ENCODE assay signal across 14 cellular contexts in genomic region chr20:31596412-31596715, GRCh38. TPM values are rescaled to one million over a fixed set of nuclear protein-coding genes. Genes with fewer than 3 reads are reported as not detected.
A peak's percentile ranks its signal among the peaks of the same experiment; 100 is the strongest.
DNase-seq lines count a peak whose midpoint lies in the region; ATAC-seq and TF ChIP-seq lines count a peak whose summit lies in the region.
"Not testable (repeated sequence)": the region's sequence is repeated elsewhere in the genome, so short reads cannot be mapped to it uniquely, and the experiment has no call there.
"Had no signal": no experiment of that assay in that cellular context is flagged by ENCODE, and none has a peak within 500 bp of the region (broad histone marks: within the 10 kb centered on the region; RNA-seq: fewer than 3 reads in every experiment).

No MANE protein-coding gene starts in this region.

- not testable (repeated sequence) for H3K27ac Mint-ChIP-seq in GM23338
- H3K27ac Mint-ChIP-seq in chondrocyte (ENCODE audit: unreplicated experiment), result peak overlapping the region; percentile 76

- TF ChIP-seq POLR2A in gastroesophageal sphincter (IDR thresholded peaks at IDR 0.05), result peak in 1 of 2 donors; percentile 3
- not testable (repeated sequence) for TF ChIP-seq POLR2A in stomach (IDR thresholded peaks at IDR 0.05)

- H2BK5ac ChIP-seq in neuronal stem cell (ENCODE audit: low read length), result peak overlapping the region; percentile 88

- H3K27me3 Mint-ChIP-seq in GM23338 (ENCODE audit: insufficient read depth, low read depth, poor library complexity), result peaks cover 14% of the 10 kb centered on the region
- H3K27me3 Mint-ChIP-seq in chondrocyte (ENCODE audit: low read depth), result not testable (repeated sequence)

- H3K4me3 ChIP-seq in GM23338; RWPE2 (ENCODE audit: severe bottlenecking); gastroesophageal sphincter; left lung; neuronal stem cell (ENCODE audit: low read length in 2 of 2); stomach: not testable (repeated sequence)

- TF ChIP-seq EP300 in gastroesophageal sphincter (IDR thresholded peaks at IDR 0.05); stomach (IDR thresholded peaks at IDR 0.05): not testable (repeated sequence)

- H3K4ac ChIP-seq in neuronal stem cell (ENCODE audit: low read length), result not testable (repeated sequence)

- peak overlapping the region; percentile 1; the same call in 1 of the 2 replicates for H3K4me2 ChIP-seq in GM23338
- not testable (repeated sequence) for H3K4me2 ChIP-seq in neuronal stem cell (ENCODE audit: insufficient read depth, low read length, poor library complexity, severe bottlenecking)

- H3K18ac ChIP-seq in neuronal stem cell (ENCODE audit: low read length), result peak overlapping the region; percentile 82

- H2BK120ac ChIP-seq in neuronal stem cell (ENCODE audit: low read depth, low read length), result peak overlapping the region; percentile 98

- peak overlapping the region; percentile 87 for H2BK15ac ChIP-seq in neuronal stem cell (ENCODE audit: low read length)

- H3K79me1 ChIP-seq in neuronal stem cell (ENCODE audit: low read depth, low read length), result not testable (repeated sequence)

- H3K4me1 ChIP-seq in GM23338 (ENCODE audit: insufficient read depth) (peaks cover 32% of the 10 kb centered on the region), RWPE2 (ENCODE audit: insufficient read depth, poor library complexity, severe bottlenecking) (peaks cover 33% of the 10 kb centered on the region), gastroesophageal sphincter (peaks cover 0 to 34% (median 0%) of the 10 kb centered on the region in 3 donors), left lung (peaks cover 14 to 45% of the 10 kb centered on the region in 2 donors), neuronal stem cell (ENCODE audit: control insufficient read depth in 2 of 2, insufficient read depth in 1 of 2, low read depth in 1 of 2, low read length in 2 of 2) (peaks cover 8 to 12% of the 10 kb centered on the region in 2 donors), stomach (peaks cover 0 to 33% (median 21%) of the 10 kb centered on the region in 4 donors)

- DNase-seq in GM23338 (ENCODE audit: low spot score); RWPE2 (ENCODE audit: low spot score); chondrocyte (ENCODE audit: low spot score); left lung; neuronal stem cell (ENCODE audit: low spot score); stomach: not testable (repeated sequence)

- H3K4me1 Mint-ChIP-seq in GM23338 (peaks cover 30% of the 10 kb centered on the region), chondrocyte (ENCODE audit: low read depth) (peaks cover 31% of the 10 kb centered on the region)

- not testable (repeated sequence) for H3K4me3 Mint-ChIP-seq in GM23338; chondrocyte (ENCODE audit: unreplicated experiment)

- peak overlapping the region; percentile 72 for H3K9ac ChIP-seq in neuronal stem cell (ENCODE audit: low read depth, low read length, poor library complexity)

- not testable (repeated sequence) for H3K9me3 ChIP-seq in RWPE2 (ENCODE audit: severe bottlenecking); gastroesophageal sphincter; left lung; neuronal stem cell (replicated peaks in 1 of 2; ENCODE audit: control insufficient read depth in 2 of 2, insufficient read depth in 1 of 2, low read depth in 1 of 2, low read length in 2 of 2); stomach

- not testable (repeated sequence) for H2AFZ ChIP-seq in GM23338
- H2AFZ ChIP-seq in neuronal stem cell (ENCODE audit: low read length), result peak overlapping the region; percentile 56

- not testable (repeated sequence) for ATAC-seq in GM23338; RWPE2 (ENCODE audit: low read depth); gastroesophageal sphincter; left lung

- peak overlapping the region; percentile 99 for H2BK12ac ChIP-seq in neuronal stem cell (ENCODE audit: low read length)

- H3K9me3 Mint-ChIP-seq in GM23338; chondrocyte (ENCODE audit: low read depth): not testable (repeated sequence)

- intact Hi-C loops in left lung (cut with DNase I); stomach (cut with DNase I; ENCODE audit: low total_unique reads): not testable (repeated sequence)

- H4K91ac ChIP-seq in neuronal stem cell (ENCODE audit: low read depth, low read length, poor library complexity), result not testable (repeated sequence)

- not testable (repeated sequence) for H4K20me1 ChIP-seq in GM23338 (replicated peaks; ENCODE audit: insufficient read depth)

- H2AK5ac ChIP-seq in neuronal stem cell (ENCODE audit: low read depth, low read length), result peak overlapping the region; percentile 93

- 67% methylated on average over 3 of the region's 4 CpGs; no CpG with 5 or more reads in 1 of the 2 donors for WGBS in gastroesophageal sphincter (ENCODE audit: low coverage in 1 of 2), 2 donors
- no CpG with 5 or more reads among the region's 4 CpGs for WGBS in neuronal stem cell (ENCODE audit: extremely low coverage in 2 of 2, insufficient read length in 2 of 2, insufficient replicate concordance in 1 of 2), 2 donors
- WGBS in stomach, 5 donors, result 47 to 83% (median 80%) methylated on average over 2 to 4 of the region's 4 CpGs

- H3K9me2 ChIP-seq in GM23338 (ENCODE audit: insufficient read depth), result not testable (repeated sequence)

- not testable (repeated sequence) for TF ChIP-seq CTCF in GM23338 (conservative IDR thresholded peaks at IDR 0.05; ENCODE audit: low read depth in 2 of 2); RWPE2 (IDR thresholded peaks at IDR 0.05; ENCODE audit: poor library complexity, severe bottlenecking); chondrocyte (IDR thresholded peaks at IDR 0.05); gastroesophageal sphincter (IDR thresholded peaks at IDR 0.05); left lung (IDR thresholded peaks at IDR 0.05); stomach (IDR thresholded peaks at IDR 0.05)

- H3K79me2 ChIP-seq in GM23338 (replicated peaks; ENCODE audit: insufficient read depth), result not testable (repeated sequence)

- peak overlapping the region; percentile 77 for H3K14ac ChIP-seq in neuronal stem cell (ENCODE audit: low read length)

- H3K36me3 Mint-ChIP-seq in GM23338 (ENCODE audit: low read depth); chondrocyte (ENCODE audit: low read depth): not testable (repeated sequence)

- not testable (repeated sequence) for H3K36me3 ChIP-seq in GM23338 (ENCODE audit: insufficient read depth); RWPE2 (ENCODE audit: low read depth); gastroesophageal sphincter; left lung; neuronal stem cell (replicated peaks in 1 of 2; ENCODE audit: control insufficient read depth in 2 of 2, insufficient read depth in 2 of 2, low read length in 2 of 2); stomach

- peaks cover 21% of the 10 kb centered on the region for H3F3A ChIP-seq in GM23338 (replicated peaks; ENCODE audit: low read depth)

- peak overlapping the region; percentile 87 for H3K23ac ChIP-seq in neuronal stem cell (ENCODE audit: low read depth, low read length, poor library complexity)

- H3K27ac ChIP-seq in GM23338 (ENCODE audit: low read depth) (peak overlapping the region; percentile 27), RWPE2 (ENCODE audit: poor library complexity, severe bottlenecking) (peak overlapping the region; percentile 80), gastroesophageal sphincter (peak overlapping the region in 3 of 4 donors; percentile 78 to 81 (median 80)), left lung (peak overlapping the region; percentile 76 to 81), stomach (peak overlapping the region; percentile 78 to 85 (median 81))
- not testable (repeated sequence) for H3K27ac ChIP-seq in neuronal stem cell (replicated peaks; ENCODE audit: low read length)

- not testable (repeated sequence) for H3K27me3 ChIP-seq in GM23338 (ENCODE audit: insufficient read depth); RWPE2 (ENCODE audit: insufficient read depth, poor library complexity, severe bottlenecking); gastroesophageal sphincter; left lung; neuronal stem cell (ENCODE audit: control insufficient read depth in 3 of 3, insufficient read depth in 3 of 3, low read depth in 1 of 3, low read length in 3 of 3); stomach

- H4K8ac ChIP-seq in neuronal stem cell (ENCODE audit: low read depth, low read length), result peak overlapping the region; percentile 52

RNA-seq across cellular contexts. Expression of gene ID1, which starts 8.7 kb away (rescaled TPM):
- total RNA-seq in GM23338 (2014; rRNA removed; shearing (Covaris generic)), result 452 and 479 TPM in 2 replicates
- polyA plus RNA-seq in GM23338 (2016; fragmentation: Nextera tagmentation; extraction: Ambion mirVana) (221 and 224 TPM in 2 replicates), stomach (100 to 1,000 TPM; 168 to 585 (median 350) TPM)
- total RNA-seq in chondrocyte (7.7 to 73.7 TPM (median 9.0 TPM) in 3 replicates), gastroesophageal sphincter (100 to 1,000 TPM; 221 to 714 (median 372) TPM), left lung (100 to 1,000 TPM; 185 to 297 TPM), stomach (100 to 1,000 TPM; 315 to 475 (median 378) TPM)
- polyA plus RNA-seq in neuronal stem cell (2013, experiment 1 of 2), result 60.4 TPM
- polyA plus RNA-seq in neuronal stem cell (2013, experiment 2 of 2), result 58.3 TPM

RNA-seq across cellular contexts. Expression of gene COX4I2, which starts 41.3 kb away (rescaled TPM):
- not detected in 2 replicates for total RNA-seq in GM23338 (2014; rRNA removed; shearing (Covaris generic))
- 0.63 and 1.1 TPM in 2 replicates for polyA plus RNA-seq in GM23338 (2016; fragmentation: Nextera tagmentation; extraction: Ambion mirVana)
- not detected in 3 replicates for total RNA-seq in chondrocyte
- total RNA-seq in gastroesophageal sphincter, result 10 to 100 TPM in 2 of 4 donors, 1 to 10 TPM in 1, not detected in 1; 4.6 to 40.9 (median 12.1) TPM
- total RNA-seq in left lung, result 10 to 100 TPM; 13.5 to 15.7 TPM
- polyA plus RNA-seq in neuronal stem cell (2013, experiment 1 of 2), result 0.10 TPM
- polyA plus RNA-seq in neuronal stem cell (2013, experiment 2 of 2), result not detected
- 1 to 10 TPM in 2 of 5 donors, not detected in 3; 1.8 to 4.2 TPM for total RNA-seq in stomach
- 1 to 10 TPM; 1.8 to 6.7 (median 4.8) TPM for polyA plus RNA-seq in stomach
- total RNA-seq: activated T-cell treated with anti-CD3 and anti-CD28 coated beads, Interleukin-2, amount 50 U/mL, for 72 hours; HT1080; mammary epithelial cell; natural killer cell; NCI-H460; RPMI7951 had no signal
- polyA plus RNA-seq: immature natural killer cell, mammary epithelial cell had no signal
